2 cellular contexts compared by ENCODE assay signal in the genomic region with DNA sequence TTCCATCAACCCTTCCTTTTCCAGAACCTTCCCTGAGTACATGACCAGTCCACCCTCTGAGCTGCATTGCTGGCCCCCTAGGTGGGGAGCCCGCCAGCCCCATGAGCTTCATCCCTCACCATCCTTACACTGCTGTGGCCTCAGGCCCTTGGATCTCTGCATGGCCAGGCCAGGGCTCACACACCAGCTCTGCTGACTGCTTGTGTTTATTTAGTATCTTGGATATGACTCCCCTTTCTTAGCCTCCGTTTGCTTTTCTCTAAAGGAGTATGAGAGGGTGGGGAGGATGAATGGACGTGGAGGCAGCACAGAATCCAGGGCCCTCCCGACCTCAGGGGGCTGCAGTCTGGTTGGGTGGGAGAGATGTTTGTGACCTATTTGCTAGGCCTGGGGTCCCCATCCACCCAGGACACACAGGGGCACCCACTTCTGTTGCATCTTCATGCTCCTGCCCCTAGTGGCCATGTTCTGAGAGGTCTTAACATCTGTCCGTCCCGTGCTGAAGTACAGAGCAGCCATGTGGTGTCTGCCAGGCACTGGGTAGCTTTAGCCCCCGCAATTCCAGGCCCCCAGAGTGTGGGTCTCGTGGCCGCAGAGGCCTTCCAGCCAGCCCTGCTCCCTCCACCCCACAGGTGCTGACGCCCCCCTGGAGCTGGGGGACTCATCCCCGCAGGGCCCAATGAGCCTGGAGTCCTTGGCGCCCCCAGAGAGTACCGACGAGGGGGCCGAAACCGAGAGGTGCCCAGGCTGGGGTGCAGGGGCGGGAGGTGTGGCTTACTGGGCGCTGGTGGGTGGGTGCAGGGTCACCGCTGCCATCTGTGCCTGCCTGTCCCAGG.
TF ChIP-seq lines count a peak whose summit lies in the region.

No MANE protein-coding gene starts in this region.

TF ChIP-seq in SK-N-SH, 30 proteins besides CTCF, POLR2A, EP300 and RAD21:
- TF ChIP-seq POLR2AphosphoS5 (IDR thresholded peaks at IDR 0.05; ENCODE audit: low read depth, low read length) (no peak), GABPA (IDR thresholded peaks at IDR 0.05; ENCODE audit: low read depth) (no peak), USF2 (IDR thresholded peaks at IDR 0.05; ENCODE audit: borderline replicate concordance, low read depth, low read length) (no peak), RCOR1 (IDR thresholded peaks at IDR 0.05; ENCODE audit: low read length) (no peak), NFIC (IDR thresholded peaks at IDR 0.05; ENCODE audit: borderline replicate concordance) (no peak), FOSL2 (IDR thresholded peaks at IDR 0.05; ENCODE audit: borderline replicate concordance, low read depth) (no peak)

TF ChIP-seq in HepG2, 621 proteins besides CTCF, POLR2A, EP300 and RAD21:
- no peak for TF ChIP-seq ZBTB10 (CRISPR knock-in tag; IDR thresholded peaks at IDR 0.05; ENCODE audit: borderline replicate concordance)
- TF ChIP-seq JDP2 (CRISPR knock-in tag; IDR thresholded peaks at IDR 0.05; ENCODE audit: borderline replicate concordance): no peak
- TF ChIP-seq AGO2 (optimal IDR thresholded peaks at IDR 0.05; ENCODE audit: low read depth, low read length): peak; percentile 47
- no peak for TF ChIP-seq ZNF557 (CRISPR knock-in tag; IDR thresholded peaks at IDR 0.05)
- TF ChIP-seq SAP130 (CRISPR knock-in tag; IDR thresholded peaks at IDR 0.05; ENCODE audit: low read depth): no peak
- TF ChIP-seq RBFOX2 (IDR thresholded peaks at IDR 0.05; ENCODE audit: low read depth, low read length): peak; percentile 47
TF ChIP-seq in HepG2: peak in this region for 2.
